Comparison of ENCODE assay signal across 1 cellular context in the genomic region with DNA sequence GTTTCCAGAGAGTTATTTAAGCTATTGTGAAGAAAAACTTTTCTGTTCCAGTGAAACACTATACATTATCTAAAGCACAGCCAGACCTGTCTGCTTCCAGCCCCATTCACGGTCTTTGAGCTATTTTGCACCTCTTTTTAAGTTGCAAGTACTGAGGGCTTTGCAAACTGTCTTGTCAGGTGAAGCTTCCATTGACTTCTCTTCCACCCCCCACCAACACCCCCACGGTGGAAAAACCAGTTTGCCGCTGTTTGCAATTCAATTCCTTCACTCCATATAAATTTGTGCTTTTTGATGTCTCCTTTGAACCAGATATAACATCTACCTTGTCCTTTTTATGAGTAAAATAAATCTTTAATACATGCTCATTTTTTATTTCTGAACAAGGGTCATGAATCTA.
TF ChIP-seq lines count a peak whose summit lies in the region.

No MANE protein-coding gene starts in this region.

TF ChIP-seq in HepG2, 621 proteins besides CTCF, POLR2A, EP300 and RAD21:
- TF ChIP-seq ZNF138 (CRISPR knock-in tag; IDR thresholded peaks at IDR 0.05; ENCODE audit: low read depth) (no peak), TRIM24 (CRISPR knock-in tag; IDR thresholded peaks at IDR 0.05) (no peak), ZNF605 (CRISPR knock-in tag; IDR thresholded peaks at IDR 0.05) (no peak), RARA (CRISPR knock-in tag; IDR thresholded peaks at IDR 0.05) (no peak)
